ENCODE assay signal across 1 cellular context in genomic region chr4:63492515-63492914, GRCh38.
TF ChIP-seq lines count a peak whose summit lies in the region.

No MANE protein-coding gene starts in this region.

TF ChIP-seq in H1, 55 proteins besides CTCF, POLR2A, EP300 and RAD21 (continued from another document):
- TF ChIP-seq CHD7 (IDR thresholded peaks at IDR 0.05; ENCODE audit: insufficient replicate concordance, low read length) (no peak), MAFK (IDR thresholded peaks at IDR 0.05; ENCODE audit: low read depth, low read length) (no peak)
